ENCODE assay signal across 8 cellular contexts in the genomic region with DNA sequence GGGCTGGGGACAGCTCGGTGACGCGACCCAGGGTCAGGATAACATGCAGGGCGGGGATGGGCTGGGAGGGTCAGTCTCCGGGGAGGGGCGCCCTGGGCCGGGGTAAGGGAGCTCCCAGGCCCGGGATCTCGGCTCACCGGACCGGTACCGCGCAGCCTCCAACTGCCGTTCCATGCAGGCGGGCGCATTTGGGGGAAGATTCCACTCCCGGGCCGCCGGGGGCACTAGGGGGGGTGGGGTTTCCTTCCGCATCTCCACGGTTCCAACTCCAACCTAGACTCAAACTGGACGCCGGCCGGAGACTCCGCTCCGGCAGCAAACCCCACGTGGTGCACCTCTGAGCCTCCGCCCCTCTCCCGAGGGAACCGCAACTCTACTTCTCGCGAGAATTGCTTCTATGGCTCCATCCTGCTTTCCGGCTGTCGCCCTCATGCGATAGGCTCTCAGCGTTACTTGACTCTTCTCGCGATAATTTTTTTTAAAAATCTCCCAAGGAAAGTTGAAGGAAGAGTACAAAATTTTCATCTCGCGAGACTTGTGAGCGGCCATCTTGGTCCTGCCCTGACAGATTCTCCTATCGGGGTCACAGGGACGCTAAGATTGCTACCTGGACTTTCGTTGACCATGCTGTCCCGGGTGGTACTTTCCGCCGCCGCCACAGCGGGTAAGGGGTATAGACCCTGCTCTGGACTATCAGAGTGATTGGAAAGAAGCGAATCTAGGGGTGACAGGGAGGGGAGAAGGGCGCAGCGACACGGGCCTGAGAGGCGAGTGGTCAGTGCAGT. TPM values are rescaled to one million over a fixed set of nuclear protein-coding genes. Genes with fewer than 3 reads are reported as not detected.
A peak's percentile ranks its signal among the peaks of the same experiment; 100 is the strongest.
DNase-seq lines count a peak whose midpoint lies in the region; ATAC-seq lines count a peak whose summit lies in the region.

TSS of gene ATP5PB (plus strand) at position 547 of the 785 bp plus-strand sequence. CDS start at position 625, 78 bp downstream.
TSS of gene WDR77 (minus strand) at position 339 of the 785 bp plus-strand sequence. CDS start at position 252, 87 bp downstream.

- DNase-seq in NCI-H748 (lab: John Stamatoyannopoulos, UW; ENCODE audit: unreplicated experiment) (peak; percentile 99), cortex of kidney (lab: John Stamatoyannopoulos, UW) (peak; percentile 39), left colon (peak; percentile 92 to 97)
- DNase-seq in activated CD4-positive, alpha-beta T cell treated with anti-CD3 and anti-CD28 coated beads, Interleukin-2, amount 50 U/mL, for 1 hour: peak; percentile 83
- peak; percentile 93 for DNase-seq in stimulated activated CD4-positive, alpha-beta T cell treated with anti-CD3 and anti-CD28 coated beads, Interleukin-1b, Interleukin-23, amount 100 ng/mL, for 48 hours

- ATAC-seq in GM19351 (IDR thresholded peaks at IDR 0.05; ENCODE audit: unreplicated experiment) (peak; percentile 91), HG03521 (IDR thresholded peaks at IDR 0.05; ENCODE audit: unreplicated experiment) (peak; percentile 93), left colon (peak; percentile 87)

- H3K4me1 ChIP-seq in BLaER1 treated with 17β-estradiol and CSF1 and Interleukin-3, amounts not matched to agents 10 nM and 100 nM: peaks cover 29 to 76% (median 50%) of the 10 kb centered on the region in 10 experiments

- peak within 1 kb of the TSS; percentile 85 to 99 (median 93) for H3K4me2 ChIP-seq in BLaER1 treated with 17β-estradiol and CSF1 and Interleukin-3, amounts not matched to agents 10 nM and 100 nM

- peak within 1 kb of the TSS; percentile 85 to 95 (median 91) for H3K27ac ChIP-seq in BLaER1 treated with 17β-estradiol and CSF1 and Interleukin-3, amounts not matched to agents 10 nM and 100 nM

- H3K9ac ChIP-seq in BLaER1 treated with 17β-estradiol and CSF1 and Interleukin-3, amounts not matched to agents 10 nM and 100 nM: peak within 1 kb of the TSS; percentile 91 to 97 (median 94)

- peaks cover 63 to 75% (median 69%) of the 10 kb centered on the region in 11 experiments for H3K36me3 ChIP-seq in BLaER1 treated with 17β-estradiol and CSF1 and Interleukin-3, amounts not matched to agents 10 nM and 100 nM

- H4K20me1 ChIP-seq in BLaER1 treated with 17β-estradiol and CSF1 and Interleukin-3, amounts not matched to agents 10 nM and 100 nM: peaks cover 4 to 62% (median 20%) of the 10 kb centered on the region in 11 experiments; a peak in 17 of 22 replicates

- H3K27me3 ChIP-seq in BLaER1 treated with 17β-estradiol and CSF1 and Interleukin-3, amounts not matched to agents 10 nM and 100 nM: no peaks in the 10 kb centered on the region

- intact Hi-C loops in left colon (cut with DNase I, micrococcal nuclease): no loop called here

- H3K4me3 ChIP-seq in BLaER1 treated with 17β-estradiol and CSF1 and Interleukin-3, amounts not matched to agents 10 nM and 100 nM: peak within 1 kb of the TSS; percentile 74 to 95 (median 87)

- H3K9me3 ChIP-seq in BLaER1 treated with 17β-estradiol and CSF1 and Interleukin-3, amounts not matched to agents 10 nM and 100 nM (replicated peaks in 1 of 11): no peaks in the 10 kb centered on the region

RNA-seq across cellular contexts. Expression of gene ATP5PB, which starts in this region (rescaled TPM):
- 100 to 1,000 TPM; 410 to 461 TPM for total RNA-seq in left colon

RNA-seq across cellular contexts. Expression of gene WDR77, which starts in this region (rescaled TPM):
- 10 to 100 TPM; 20.5 to 26.6 TPM for total RNA-seq in left colon

Comparison
In these comparisons a context has a peak if more than half of its experiments do, and no peak if none do; other contexts are left out.
1. Peak in every context shown above with its lines: DNase-seq, ATAC-seq, H3K4me3 ChIP-seq and H3K27ac ChIP-seq.
2. DNase-seq: peak in every context shown above with its lines; median percentile 99 in NCI-H748; 94 in left colon; 93 in stimulated activated CD4-positive, alpha-beta T cell treated with anti-CD3 and anti-CD28 coated beads, Interleukin-1b, Interleukin-23, amount 100 ng/mL, for 48 hours; 83 in activated CD4-positive, alpha-beta T cell treated with anti-CD3 and anti-CD28 coated beads, Interleukin-2, amount 50 U/mL, for 1 hour; 39 in cortex of kidney.